ENCODE assay signal across 12 cellular contexts in genomic region chr11:134038897-134039470, GRCh38. TPM values are rescaled to one million over a fixed set of nuclear protein-coding genes. Genes with fewer than 3 reads are reported as not detected.
DNase-seq lines count a peak whose midpoint lies in the region; ATAC-seq and TF ChIP-seq lines count a peak whose summit lies in the region.
"Had no signal": no experiment of that assay in that cellular context is flagged by ENCODE, and none has a peak within 500 bp of the region (broad histone marks: within the 10 kb centered on the region; RNA-seq: fewer than 3 reads in every experiment).

No MANE protein-coding gene starts in this region.

- TF ChIP-seq CTCF in dorsolateral prefrontal cortex (IDR thresholded peaks at IDR 0.05 in 54 of 56, conservative IDR thresholded peaks at IDR 0.05 in 2 of 56; ENCODE audit: low read depth in 1 of 56, partially characterized antibody in 56 of 56) (no peak), tibial artery (IDR thresholded peaks at IDR 0.05) (no peak)

- H3K4me3 Mint-ChIP-seq in activated CD4-positive, alpha-beta T cell treated with anti-CD3 and anti-CD28 coated beads for 36 hours = no peak overlapping the region
- H3K4me3 Mint-ChIP-seq in naive B cell = peak overlapping the region in 5 of 8 donors; percentile 7 to 93 (median 37)
- H3K4me3 Mint-ChIP-seq: memory B cell had no signal

- H3K27ac Mint-ChIP-seq in activated CD4-positive, alpha-beta T cell treated with anti-CD3 and anti-CD28 coated beads for 36 hours = peak overlapping the region; percentile 19
- peak overlapping the region in 1 of 6 donors; percentile 77 for H3K27ac Mint-ChIP-seq in naive B cell
- H3K27ac Mint-ChIP-seq: memory B cell had no signal

- POLR2A ChIA-PET in activated CD4-positive, alpha-beta T cell treated with anti-CD3 and anti-CD28 coated beads for 36 hours (lab: Charles Lee) = interaction anchor here (0.6 kb wide), 1 partner anchor 121 kb away, joined by 3 read pairs; no protein-coding TSS in a partner anchor

- DNase-seq in activated CD4-positive, alpha-beta T cell treated with anti-CD3 and anti-CD28 coated beads for 36 hours = no peak
- DNase-seq in activated CD4-positive, alpha-beta T cell treated with anti-CD3 and anti-CD28 coated beads, Interleukin-2, amount 50 U/mL, for 4 hours = no peak
- DNase-seq in dorsolateral prefrontal cortex (peak in 2 of 10 donors; percentile 52 to 57), naive B cell (no peak), tibial artery (peak in 1 of 2 donors; percentile 81), GDM1 (lab: John Stamatoyannopoulos, UW) (no peak)
- DNase-seq: activated CD4-positive, alpha-beta T cell treated with anti-CD3 and anti-CD28 coated beads for 4 hours; activated naive CD4-positive, alpha-beta T cell treated with Interleukin-2 at 50 U/mL for 16 hours; NCI-H69 had no signal

- H3K27ac ChIP-seq in dorsolateral prefrontal cortex (peak overlapping the region in 57 of 59 donors; percentile 41 to 98 (median 90)), tibial artery (peak overlapping the region; percentile 69 to 94)

- peaks cover 39% of the 10 kb centered on the region for H3K4me1 Mint-ChIP-seq in activated CD4-positive, alpha-beta T cell treated with anti-CD3 and anti-CD28 coated beads for 36 hours
- H3K4me1 Mint-ChIP-seq in naive B cell = peaks cover 9 to 15% (median 15%) of the 10 kb centered on the region in 3 donors

- no peaks in the 10 kb centered on the region for H3K9me3 ChIP-seq in tibial artery

- CTCF ChIA-PET in activated CD4-positive, alpha-beta T cell treated with anti-CD3 and anti-CD28 coated beads for 36 hours (lab: Charles Lee) = interaction anchor here (0.6 to 7.2 kb wide), 4 partner anchors 9 to 192 kb away, joined by 3 to 56 read pairs (median 4); no protein-coding TSS in a partner anchor

- H3K27me3 ChIP-seq in dorsolateral prefrontal cortex (no peaks in the 10 kb centered on the region), tibial artery (no peaks in the 10 kb centered on the region)

- H3K9me3 Mint-ChIP-seq in activated CD4-positive, alpha-beta T cell treated with anti-CD3 and anti-CD28 coated beads for 36 hours (ENCODE audit: low read depth) = no peaks in the 10 kb centered on the region
- no peaks in the 10 kb centered on the region for H3K9me3 Mint-ChIP-seq in naive B cell
- H3K9me3 Mint-ChIP-seq: memory B cell had no signal

- no peaks in the 10 kb centered on the region for H3K27me3 Mint-ChIP-seq in activated CD4-positive, alpha-beta T cell treated with anti-CD3 and anti-CD28 coated beads for 36 hours
- H3K27me3 Mint-ChIP-seq in naive B cell = peaks cover 5 to 20% (median 8%) of the 10 kb centered on the region in 3 donors

- H3K4me1 ChIP-seq in tibial artery = peaks cover 0 to 73% (median 50%) of the 10 kb centered on the region in 4 donors

- peak overlapping the region in 3 of 59 donors; percentile 3 to 17 (median 6) for H3K4me3 ChIP-seq in dorsolateral prefrontal cortex
- peak overlapping the region in 1 of 2 donors; percentile 19 for H3K4me3 ChIP-seq in tibial artery

- H3K36me3 Mint-ChIP-seq in activated CD4-positive, alpha-beta T cell treated with anti-CD3 and anti-CD28 coated beads for 36 hours (ENCODE audit: low read depth) = no peaks in the 10 kb centered on the region
- no peaks in the 10 kb centered on the region for H3K36me3 Mint-ChIP-seq in naive B cell
- H3K36me3 Mint-ChIP-seq: memory B cell had no signal

- intact Hi-C loops in activated CD4-positive, alpha-beta T cell treated with anti-CD3 and anti-CD28 coated beads for 36 hours (cut with DNase I, micrococcal nuclease) = no loop called here
- intact Hi-C loops in dorsolateral prefrontal cortex (cut with DNase I) = loop anchor here in 1 of 2 donors (5.0 kb wide), 1 partner anchor 92 kb away; no protein-coding TSS in a partner anchor
- intact Hi-C loops in tibial artery (cut with DNase I; ENCODE audit: low total_unique reads) = no loop called here

- no peak for ATAC-seq in activated CD4-positive, alpha-beta T cell treated with anti-CD3 and anti-CD28 coated beads for 36 hours
- ATAC-seq in naive B cell (ENCODE audit: low read depth in 2 of 2) (no peak), HG02610 (IDR thresholded peaks at IDR 0.05; ENCODE audit: unreplicated experiment) (no peak), GM18907 (IDR thresholded peaks at IDR 0.05; ENCODE audit: unreplicated experiment) (no peak)

- no peaks in the 10 kb centered on the region for H3K36me3 ChIP-seq in tibial artery

RNA-seq across cellular contexts. Expression of gene JAM3, which starts 29.9 kb away (rescaled TPM):
- total RNA-seq in activated CD4-positive, alpha-beta T cell treated with anti-CD3 and anti-CD28 coated beads for 36 hours = 10 to 100 TPM; 15.3 to 17.5 TPM
- 100 to 1,000 TPM in 42 of 120 experiments, 10 to 100 TPM in 78; 43.5 to 270 (median 90.6) TPM for total RNA-seq in dorsolateral prefrontal cortex
- polyA plus RNA-seq in naive B cell (ENCODE audit: low read depth in 6 of 6) = 10 to 100 TPM in 1 of 6 donors, 1 to 10 TPM in 5; 5.3 to 10.6 (median 6.5) TPM
